8 cellular contexts compared by ENCODE assay signal in the genomic region with DNA sequence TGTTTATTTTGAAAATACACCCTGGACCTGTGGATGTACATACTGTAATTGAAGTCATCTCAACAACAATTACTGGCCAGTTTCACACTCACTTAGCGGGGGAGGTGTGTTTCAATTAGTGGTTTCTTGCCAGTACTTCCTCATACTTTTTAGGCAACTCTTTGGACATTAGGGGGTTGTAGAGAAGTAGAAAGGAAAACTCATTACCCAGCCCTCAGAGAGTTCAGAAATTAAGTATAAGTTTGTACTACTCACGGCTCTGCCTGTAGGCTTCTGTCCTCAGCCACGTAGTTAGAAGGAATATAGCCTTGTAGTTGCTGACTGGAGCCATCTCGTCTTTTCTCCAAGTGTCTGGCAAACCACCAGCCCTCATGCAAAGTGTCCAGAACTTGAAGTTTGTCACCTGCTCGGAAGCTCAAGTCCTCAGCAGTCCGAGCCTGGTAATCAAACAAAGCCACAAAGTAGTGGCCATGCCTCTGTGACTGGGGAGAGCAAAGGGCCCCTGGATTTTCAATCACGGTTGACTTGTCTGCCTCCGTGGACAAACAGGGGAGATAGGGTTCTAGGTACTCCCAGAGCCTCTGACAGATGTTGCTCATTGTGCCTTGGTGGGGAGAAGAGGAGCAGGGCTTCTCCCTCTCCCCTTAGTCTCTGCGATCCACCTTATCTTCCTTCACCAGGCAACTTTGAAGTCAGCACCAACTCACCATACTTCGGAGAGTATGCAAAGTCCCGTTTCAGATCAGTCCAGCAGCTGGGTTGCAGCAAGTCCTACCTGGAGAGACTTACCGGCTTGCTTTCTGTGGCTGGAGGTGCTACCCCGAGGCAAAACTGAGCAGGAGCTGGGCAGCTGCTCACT. TPM values are rescaled to one million over a fixed set of nuclear protein-coding genes. Genes with fewer than 3 reads are reported as not detected.
DNase-seq lines count a peak whose midpoint lies in the region; ATAC-seq and TF ChIP-seq lines count a peak whose summit lies in the region.

No MANE protein-coding gene starts in this region.

- peak overlapping the region; percentile 71 for H2AFZ ChIP-seq in KMS-11 (ENCODE audit: low read depth)

- H3K9me3 ChIP-seq in duodenal mucosa (ENCODE audit: control insufficient read depth in 1 of 2, low read length in 2 of 2) (no peaks in the 10 kb centered on the region), psoas muscle (no peaks in the 10 kb centered on the region)

- DNase-seq in AG20443 (ENCODE audit: low spot score): peak; percentile 9
- DNase-seq in psoas muscle: no peak
- no peak for DNase-seq in H4 (ENCODE audit: low spot score)
- DNase-seq in hypothalamus (lab: John Stamatoyannopoulos, UW): no peak
- no peak for DNase-seq in midbrain (lab: John Stamatoyannopoulos, UW)

- no peaks in the 10 kb centered on the region for H3K36me3 ChIP-seq in KMS-11 (ENCODE audit: insufficient read depth)
- H3K36me3 ChIP-seq in duodenal mucosa (ENCODE audit: control insufficient read depth in 1 of 2, insufficient read depth in 2 of 2, low read length in 2 of 2): no peaks in the 10 kb centered on the region
- no peaks in the 10 kb centered on the region for H3K36me3 ChIP-seq in psoas muscle (ENCODE audit: insufficient read depth in 1 of 2, low read depth in 1 of 2)

- peak overlapping the region; percentile 37; the same call in 1 of the 2 replicates for H3K9ac ChIP-seq in KMS-11
- peak overlapping the region; percentile 77 to 83 for H3K9ac ChIP-seq in duodenal mucosa (ENCODE audit: low read depth in 1 of 2, low read length in 2 of 2)

- H4K20me1 ChIP-seq in KMS-11 (ENCODE audit: insufficient read depth): no peaks in the 10 kb centered on the region

- H3K4me2 ChIP-seq in KMS-11: peak overlapping the region; percentile 31

- H3K4me3 ChIP-seq in KMS-11 (IDR thresholded peaks at IDR 0.05; ENCODE audit: insufficient read depth, low read depth, low read length): no peak overlapping the region
- H3K4me3 ChIP-seq in duodenal mucosa (ENCODE audit: low read depth in 1 of 2, low read length in 2 of 2): peak overlapping the region; percentile 78 to 88
- peak overlapping the region; percentile 68 for H3K4me3 ChIP-seq in psoas muscle

- TF ChIP-seq CTCF in KMS-11 (conservative IDR thresholded peaks at IDR 0.05; ENCODE audit: low read depth, low read length): no peak
- no peak for TF ChIP-seq CTCF in psoas muscle (IDR thresholded peaks at IDR 0.05)

- WGBS in psoas muscle, 3 donors: 24 to 70% (median 38%) methylated on average over 13 of the region's 13 CpGs

- intact Hi-C loops in psoas muscle (cut with DNase I): loop anchor here in 1 of 2 donors (5.0 kb wide), 1 partner anchor 42 kb away; a partner anchor contains a TSS

- H3K27ac ChIP-seq in KMS-11 (peak overlapping the region; percentile 44), duodenal mucosa (ENCODE audit: low read depth, low read length) (peak overlapping the region; percentile 86), psoas muscle (peak overlapping the region; percentile 85)

- H3K79me2 ChIP-seq in KMS-11 (ENCODE audit: insufficient read depth, low read depth): no peaks in the 10 kb centered on the region

- ATAC-seq in GM21381 (IDR thresholded peaks at IDR 0.05; ENCODE audit: unreplicated experiment): peak; percentile 68
- peak; percentile 46 to 56 (median 47) for ATAC-seq in psoas muscle

- H3K27me3 ChIP-seq in KMS-11 (ENCODE audit: insufficient read depth, low read depth) (no peaks in the 10 kb centered on the region), duodenal mucosa (ENCODE audit: control insufficient read depth in 1 of 2, insufficient read depth in 2 of 2, low read length in 2 of 2) (no peaks in the 10 kb centered on the region), psoas muscle (ENCODE audit: insufficient read depth in 3 of 3, low read length in 2 of 3) (no peaks in the 10 kb centered on the region)

- peaks cover 10% of the 10 kb centered on the region for H3K4me1 ChIP-seq in KMS-11 (ENCODE audit: low read depth, poor library complexity, severe bottlenecking)
- H3K4me1 ChIP-seq in duodenal mucosa (ENCODE audit: control insufficient read depth in 1 of 2, insufficient read depth in 2 of 2, low read length in 2 of 2): peaks cover 17% of the 10 kb centered on the region in 2 donors
- H3K4me1 ChIP-seq in psoas muscle: peaks cover 3% of the 10 kb centered on the region

RNA-seq across cellular contexts. Expression of a gene that starts 0.7 kb away (rescaled TPM):
- 1 to 10 TPM; 1.4 to 4.2 (median 1.8) TPM for total RNA-seq in psoas muscle
- polyA plus RNA-seq in psoas muscle: 1 to 10 TPM in 1 of 3 donors, under 1 TPM in 2; 0.10 to 1.3 (median 0.44) TPM
- total RNA-seq in H4 (2014; rRNA removed; shearing (Covaris generic)): 0.21 and 0.39 TPM in 2 replicates

RNA-seq across cellular contexts. Expression of a gene that starts 40.7 kb away (rescaled TPM):
- total RNA-seq in psoas muscle: 10 to 100 TPM; 26.7 to 30.9 (median 27.8) TPM
- 10 to 100 TPM in 2 of 3 donors, 1 to 10 TPM in 1; 4.6 to 12.7 (median 12.3) TPM for polyA plus RNA-seq in psoas muscle
- total RNA-seq in H4 (2014; rRNA removed; shearing (Covaris generic)): 8.2 and 9.3 TPM in 2 replicates
